In genomic region chr7:749121-749520, GRCh38 we compare ENCODE assay signal across 18 cellular contexts. TPM values are rescaled to one million over a fixed set of nuclear protein-coding genes. Genes with fewer than 3 reads are reported as not detected.
DNase-seq lines count a peak whose midpoint lies in the region; ATAC-seq, FAIRE-seq and TF ChIP-seq lines count a peak whose summit lies in the region.
"Had no signal": no experiment of that assay in that cellular context is flagged by ENCODE, and none has a peak within 500 bp of the region (broad histone marks: within the 10 kb centered on the region; RNA-seq: fewer than 3 reads in every experiment).

No MANE protein-coding gene starts in this region.

- TF ChIP-seq POLR2A in thyroid gland (IDR thresholded peaks at IDR 0.05), result no peak

- 21 to 32% methylated on average over 14 of the region's 14 CpGs for WGBS in thyroid gland, 2 donors

- peaks cover 0 to 5% of the 10 kb centered on the region in 2 donors for H3K36me3 ChIP-seq in thyroid gland

- H3K27ac ChIP-seq in thyroid gland, result no peak overlapping the region
- H3K27ac ChIP-seq: suprapubic skin had no signal

- peak; percentile 25 for DNase-seq in activated effector memory CD4-positive, alpha-beta T cell treated with anti-CD3 and anti-CD28 coated beads, Interleukin-2, amount 50 U/mL, for 16 hours
- DNase-seq in activated effector memory CD4-positive, alpha-beta T cell treated with Interleukin-2 at 50 U/mL for 16 hours, result no peak
- DNase-seq in cardiac fibroblast (ENCODE audit: low read depth in 2 of 2), result peak; percentile 52 to 60
- DNase-seq in thyroid gland, result peak; percentile 75 to 78
- DNase-seq in HK-2 (ENCODE audit: unreplicated experiment), result no peak
- DNase-seq in head of caudate nucleus, result no peak
- DNase-seq: activated CD4-positive, alpha-beta T cell treated with anti-CD3 and anti-CD28 coated beads for 1 hour; activated CD8-positive, alpha-beta memory T cell treated with anti-CD3 and anti-CD28 coated beads, Interleukin-2, amount 50 U/mL, for 48 hours; Calu3; esophagus squamous epithelium; mesenchymal stem cell; NCI-H1930; OCI-M1 had no signal

- ATAC-seq in HG03039 (IDR thresholded peaks at IDR 0.05; ENCODE audit: unreplicated experiment), result no peak
- ATAC-seq: activated naive CD4-positive, alpha-beta T cell treated with anti-CD3 and anti-CD28 coated beads, Interleukin-2, amount 50 U/mL, for 72 hours had no signal

- peak; percentile 45 for FAIRE-seq in islet of Langerhans (lab: Jason Lieb, UNC)
- FAIRE-seq: colon had no signal

- H3K4me3 ChIP-seq in cardiac fibroblast (replicated peaks in 1 of 2; ENCODE audit: low read depth in 2 of 2, low read length in 2 of 2) (no peak overlapping the region), thyroid gland (replicated peaks in 1 of 3) (no peak overlapping the region)
- H3K4me3 ChIP-seq: esophagus squamous epithelium, suprapubic skin had no signal

- no peak for TF ChIP-seq CTCF in cardiac fibroblast (IDR thresholded peaks at IDR 0.05; ENCODE audit: low read depth, low read length)
- no peak for TF ChIP-seq CTCF in thyroid gland (IDR thresholded peaks at IDR 0.05)

- H3K9me3 ChIP-seq in thyroid gland, result no peaks in the 10 kb centered on the region
- H3K9me3 ChIP-seq: esophagus squamous epithelium, suprapubic skin had no signal

- H3K27me3 ChIP-seq in thyroid gland, result no peaks in the 10 kb centered on the region
- H3K27me3 ChIP-seq: esophagus squamous epithelium, suprapubic skin had no signal

- peaks cover 0 to 15% of the 10 kb centered on the region in 2 donors for H3K4me1 ChIP-seq in thyroid gland
- H3K4me1 ChIP-seq: suprapubic skin had no signal

- intact Hi-C loops in thyroid gland (cut with DNase I) (no loop called here), head of caudate nucleus (cut with DNase I) (no loop called here)

RNA-seq across cellular contexts. Expression of gene PRKAR1B, which starts 22.0 kb away (rescaled TPM):
- 10 to 100 TPM in 3 of 4 donors, 1 to 10 TPM in 1; 7.3 to 15.6 (median 12.3) TPM for total RNA-seq in thyroid gland

RNA-seq across cellular contexts. Expression of gene DNAAF5, which starts 22.6 kb away (rescaled TPM):
- total RNA-seq in thyroid gland, result 10 to 100 TPM; 20.2 to 40.7 (median 34.0) TPM

Comparison
In these comparisons a context has a peak if more than half of its experiments do, and no peak if none do; other contexts are left out.
1. DNase-seq: peak in activated effector memory CD4-positive, alpha-beta T cell treated with anti-CD3 and anti-CD28 coated beads, Interleukin-2, amount 50 U/mL, for 16 hours (single experiment), cardiac fibroblast (2 of 2) and thyroid gland (2 of 2); none in activated effector memory CD4-positive, alpha-beta T cell treated with Interleukin-2 at 50 U/mL for 16 hours (single experiment), HK-2 (single experiment) and head of caudate nucleus (0 of 42).